ENCODE assay signal across 8 cellular contexts in the genomic region with DNA sequence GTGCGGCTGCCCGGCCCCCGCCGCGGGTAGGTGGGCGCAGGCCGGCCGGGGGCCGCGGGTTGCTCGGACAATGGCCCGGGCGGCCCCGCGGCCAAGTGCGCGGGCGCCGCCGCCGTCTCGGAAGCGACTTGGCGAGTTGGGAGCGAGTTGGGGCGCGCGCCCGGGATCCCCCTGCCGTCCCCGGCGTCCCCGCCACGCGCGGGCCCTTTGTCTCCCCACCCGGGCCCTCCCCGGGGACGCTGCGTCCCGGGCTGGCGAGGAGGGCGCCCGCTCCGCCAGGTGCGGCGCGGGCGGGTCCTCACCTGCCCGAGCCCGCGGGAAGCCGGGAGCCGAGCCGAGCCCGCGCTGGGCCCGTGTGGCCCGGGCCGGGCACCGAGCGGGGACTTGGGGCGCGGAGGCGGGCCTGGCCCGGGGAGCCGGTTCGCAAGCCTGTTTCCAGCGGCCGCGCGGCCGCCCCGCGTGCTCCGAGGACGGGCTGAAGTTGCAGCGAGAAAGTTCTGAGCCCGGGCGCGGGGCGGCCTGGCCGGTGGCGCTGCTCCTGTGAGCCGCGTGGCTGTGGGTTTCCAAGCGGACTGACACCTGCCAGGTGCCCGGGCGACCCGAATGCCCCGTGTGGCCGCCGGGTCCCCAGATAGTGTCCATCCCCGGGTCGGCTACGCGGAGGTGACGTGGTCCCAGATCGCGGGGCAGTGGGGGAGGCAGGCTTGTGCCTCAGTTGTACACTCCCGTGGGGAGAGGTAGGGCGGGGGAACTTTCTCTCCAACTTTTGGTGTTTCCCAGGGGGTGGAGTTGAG. TPM values are rescaled to one million over a fixed set of nuclear protein-coding genes. Genes with fewer than 3 reads are reported as not detected.
DNase-seq lines count a peak whose midpoint lies in the region; ATAC-seq, FAIRE-seq and TF ChIP-seq lines count a peak whose summit lies in the region.

No MANE protein-coding gene starts in this region.

- CTCF ChIA-PET in HepG2 (lab: Yijun Ruan, JAX; ENCODE audit: low intra/inter-chr PET ratio, low total read pairs): no interaction called here

- no peak for FAIRE-seq in HepG2 (lab: Jason Lieb, UNC)

- H3K4me1 ChIP-seq in HepG2 (ENCODE audit: insufficient read depth, low read length) (peaks cover 68% of the 10 kb centered on the region), thoracic aorta (ENCODE audit: control insufficient read depth in 1 of 2, low read depth in 2 of 2) (peaks cover 21 to 47% of the 10 kb centered on the region in 2 donors)

- H3K36me3 ChIP-seq in MG63 (no peaks in the 10 kb centered on the region), HepG2 (replicated peaks in 1 of 2; ENCODE audit: control insufficient read depth in 1 of 2, insufficient read depth in 2 of 2, low read length in 2 of 2) (no peaks in the 10 kb centered on the region), thoracic aorta (no peaks in the 10 kb centered on the region)

- 0% methylated on average over 2 of the region's 102 CpGs for WGBS in HepG2 (ENCODE audit: low lambda C conversion rate)

- H2AFZ ChIP-seq in HepG2 (ENCODE audit: low read length): no peak overlapping the region

- H3K9ac ChIP-seq in HepG2 (ENCODE audit: insufficient read depth, low read depth, low read length): peak overlapping the region; percentile 96

- ATAC-seq in HepG2 (no peak), thoracic aorta (ENCODE audit: insufficient number of reproducible peaks, low FRiP score, low read depth) (no peak), GM18870 (IDR thresholded peaks at IDR 0.05; ENCODE audit: unreplicated experiment) (no peak), HG02970 (IDR thresholded peaks at IDR 0.05; ENCODE audit: low FRiP score, unreplicated experiment) (no peak), GM21619 (IDR thresholded peaks at IDR 0.05; ENCODE audit: unreplicated experiment) (no peak)

- POLR2A ChIA-PET in HepG2 (lab: Yijun Ruan, JAX): interaction anchor here (0.7 to 5.9 kb wide), 8 partner anchors 9 to 147 kb away, joined by 3 to 209 read pairs (median 32); a partner anchor contains a TSS

- peak overlapping the region; percentile 86 for H3K4me2 ChIP-seq in HepG2 (ENCODE audit: low read depth, low read length)

- DNase-seq in MG63 (peak; percentile 32), T47D (ENCODE audit: low read depth in 1 of 2, low spot score in 1 of 2) (peak; percentile 51 to 78), HepG2 (ENCODE audit: low spot score) (no peak), thoracic aorta (ENCODE audit: low spot score) (no peak)

- H3K4me3 ChIP-seq in GM08714 (ENCODE audit: low read length) (peak overlapping the region; percentile 77), MG63 (peak overlapping the region; percentile 71), HepG2 (replicated peaks in 1 of 3; ENCODE audit: insufficient read depth in 1 of 3, low read depth in 2 of 3, low read length in 3 of 3) (peak overlapping the region; percentile 89 to 98 (median 95)), thoracic aorta (peak overlapping the region; percentile 93)

- TF ChIP-seq CTCF in HepG2 (CRISPR knock-in tag; IDR thresholded peaks at IDR 0.05): no peak
- no peak for TF ChIP-seq CTCF in thoracic aorta (IDR thresholded peaks at IDR 0.05)

- BruUV-seq in HepG2 (replicated peaks; lab: Mats Ljungman, UMichigan): no TSS peak

- TF ChIP-seq EP300 in HepG2 (IDR thresholded peaks at IDR 0.05; ENCODE audit: low read depth in 2 of 2, low read length in 2 of 2): no peak
- no peak for TF ChIP-seq EP300 in HepG2 (CRISPR knock-in tag; IDR thresholded peaks at IDR 0.05; ENCODE audit: borderline replicate concordance)

- peak in 1 of 2 experiments; percentile 41; a peak in 2 of 4 replicates for TF ChIP-seq POLR2A in HepG2 (IDR thresholded peaks at IDR 0.05; ENCODE audit: insufficient read depth in 1 of 2, low read depth in 2 of 2, low read length in 2 of 2)

- in situ Hi-C loops in T47D (cut with HindIII; ENCODE audit: low pct_unique_long_range_greater_than_20kb, low sequenced_read_pairs): no loop called here
- in situ Hi-C loops in HepG2 (cut with HindIII; ENCODE audit: extremely low pct_ligation_motif_present, low pct_unique_long_range_greater_than_20kb): no loop called here

- H3K27ac ChIP-seq in HepG2 (ENCODE audit: extremely low read length, insufficient read depth, low read length) (peak overlapping the region; percentile 91), thoracic aorta (peak overlapping the region; percentile 87 to 92)

- H3K27me3 ChIP-seq in MG63 (no peaks in the 10 kb centered on the region), HepG2 (ENCODE audit: control insufficient read depth in 1 of 2, insufficient read depth in 2 of 2, low read length in 2 of 2) (no peaks in the 10 kb centered on the region; a peak in 1 of 5 replicates), thoracic aorta (replicated peaks; ENCODE audit: insufficient read depth) (no peaks in the 10 kb centered on the region)

- intact Hi-C loops in HepG2 (cut with micrococcal nuclease; ENCODE audit: unreplicated experiment): no loop called here

- H3K9me3 ChIP-seq in MG63 (no peaks in the 10 kb centered on the region), HepG2 (ENCODE audit: low read length) (no peaks in the 10 kb centered on the region), thoracic aorta (no peaks in the 10 kb centered on the region)

- H3K79me2 ChIP-seq in HepG2 (ENCODE audit: insufficient read depth, low read length): peaks cover 50% of the 10 kb centered on the region

- TF ChIP-seq RAD21 in HepG2 (CRISPR knock-in tag; IDR thresholded peaks at IDR 0.05): no peak

- H4K20me1 ChIP-seq in HepG2 (ENCODE audit: insufficient read depth, low read length): peaks cover 26% of the 10 kb centered on the region

TF ChIP-seq in HepG2, 621 proteins besides CTCF, POLR2A, EP300 and RAD21 (continues in another document):
- TF ChIP-seq GABPB1 (CRISPR knock-in tag; IDR thresholded peaks at IDR 0.05) (peak; percentile 14; the same call in 1 of the 2 replicates), ZBTB20 (CRISPR knock-in tag; IDR thresholded peaks at IDR 0.05; ENCODE audit: borderline replicate concordance, low read depth) (peak; percentile 23; the same call in 1 of the 2 replicates), ZNF775 (CRISPR knock-in tag; IDR thresholded peaks at IDR 0.05; ENCODE audit: borderline replicate concordance) (0 out of 2 replicates have a peak, but pooled peaks have one; percentile 10), ZNF878 (CRISPR knock-in tag; IDR thresholded peaks at IDR 0.05) (no peak), ZNF230 (CRISPR knock-in tag; IDR thresholded peaks at IDR 0.05) (0 out of 2 replicates have a peak, but pooled peaks have one; percentile 4), ZNF546 (CRISPR knock-in tag; conservative IDR thresholded peaks at IDR 0.05) (no peak)

RNA-seq across cellular contexts. Expression of a gene that starts 0.6 kb away (rescaled TPM):
- 16.9 and 23.5 TPM in 2 replicates for total RNA-seq in MG63 (2014; rRNA removed; shearing (Covaris generic); ENCODE audit: low replicate concordance)
- total RNA-seq in HepG2 (2016; rRNA removed; fragmentation: Illumina TruSeq; extraction: Trizol): 23.6 and 40.4 TPM in 2 replicates
- 19.7 and 22.6 TPM in 2 replicates for total RNA-seq in HepG2 (2016; cell fraction: cytosol; rRNA removed; fragmentation: Illumina TruSeq; extraction: Trizol; ENCODE audit: low read depth)
- total RNA-seq in HepG2 (2016; cell fraction: insoluble cytoplasmic fraction; rRNA removed; fragmentation: Illumina TruSeq; extraction: Trizol): 17.6 and 41.1 TPM in 2 replicates
- total RNA-seq in HepG2 (2016; cell fraction: membrane; rRNA removed; fragmentation: Illumina TruSeq; extraction: Trizol): 27.9 and 29.7 TPM in 2 replicates
- total RNA-seq in HepG2 (2016; cell fraction: nucleus; rRNA removed; fragmentation: Illumina TruSeq; extraction: Trizol): 50.9 and 60.6 TPM in 2 replicates
- 64.0 and 83.4 TPM in 2 replicates for polyA plus RNA-seq in HepG2 (2011; rRNA removed)
- 37.9 and 59.3 TPM in 2 replicates for polyA plus RNA-seq in HepG2 (2011; cell fraction: cytosol; rRNA removed)
- polyA plus RNA-seq in HepG2 (2011; cell fraction: nucleus; rRNA removed): 131 and 158 TPM in 2 replicates
- 80.7 and 119 TPM in 2 replicates for polyA plus RNA-seq in HepG2 (2012)
- polyA plus RNA-seq in HepG2 (2016; cell fraction: cytosol; fragmentation: Illumina TruSeq; extraction: Trizol; ENCODE audit: low read depth): 10.8 and 12.1 TPM in 2 replicates
- 25.6 and 36.8 TPM in 2 replicates for polyA plus RNA-seq in HepG2 (2016; cell fraction: insoluble cytoplasmic fraction; fragmentation: Illumina TruSeq; extraction: Trizol; ENCODE audit: low read depth)
- polyA plus RNA-seq in HepG2 (2016; cell fraction: membrane; fragmentation: Illumina TruSeq; extraction: Trizol; ENCODE audit: low read depth): 20.7 and 25.9 TPM in 2 replicates
- polyA plus RNA-seq in HepG2 (2016; cell fraction: nucleus; fragmentation: Illumina TruSeq; extraction: Trizol; ENCODE audit: insufficient read depth, low read depth): 130 and 133 TPM in 2 replicates
- polyA minus RNA-seq in HepG2 (2011; rRNA and poly(A)+ RNA removed; ENCODE audit: low replicate concordance): 49.7 and 219 TPM in 2 replicates
- polyA minus RNA-seq in HepG2 (2011; cell fraction: cytosol; rRNA and poly(A)+ RNA removed): 75.4 and 75.5 TPM in 2 replicates
- 58.3 and 59.0 TPM in 2 replicates for polyA minus RNA-seq in HepG2 (2011; cell fraction: nucleus; rRNA and poly(A)+ RNA removed)
- total RNA-seq in thoracic aorta: 10 to 100 TPM; 67.2 to 99.1 TPM

RNA-seq across cellular contexts. Expression of a gene that starts 41.2 kb away (rescaled TPM):
- total RNA-seq in MG63 (2014; rRNA removed; shearing (Covaris generic); ENCODE audit: low replicate concordance): 26.3 and 30.3 TPM in 2 replicates
- 50.8 and 55.5 TPM in 2 replicates for total RNA-seq in HepG2 (2016; rRNA removed; fragmentation: Illumina TruSeq; extraction: Trizol)
- total RNA-seq in HepG2 (2016; cell fraction: cytosol; rRNA removed; fragmentation: Illumina TruSeq; extraction: Trizol; ENCODE audit: low read depth): 110 and 141 TPM in 2 replicates
- 53.9 and 57.2 TPM in 2 replicates for total RNA-seq in HepG2 (2016; cell fraction: insoluble cytoplasmic fraction; rRNA removed; fragmentation: Illumina TruSeq; extraction: Trizol)
- 100.0 and 131 TPM in 2 replicates for total RNA-seq in HepG2 (2016; cell fraction: membrane; rRNA removed; fragmentation: Illumina TruSeq; extraction: Trizol)
- 32.7 and 33.6 TPM in 2 replicates for total RNA-seq in HepG2 (2016; cell fraction: nucleus; rRNA removed; fragmentation: Illumina TruSeq; extraction: Trizol)
- polyA plus RNA-seq in HepG2 (2011; rRNA removed): 52.9 and 62.4 TPM in 2 replicates
- 58.4 and 70.2 TPM in 2 replicates for polyA plus RNA-seq in HepG2 (2011; cell fraction: cytosol; rRNA removed)
- polyA plus RNA-seq in HepG2 (2011; cell fraction: nucleus; rRNA removed): 58.8 and 59.2 TPM in 2 replicates
- polyA plus RNA-seq in HepG2 (2012): 50.8 and 63.8 TPM in 2 replicates
- 122 and 158 TPM in 2 replicates for polyA plus RNA-seq in HepG2 (2016; cell fraction: cytosol; fragmentation: Illumina TruSeq; extraction: Trizol; ENCODE audit: low read depth)
- polyA plus RNA-seq in HepG2 (2016; cell fraction: insoluble cytoplasmic fraction; fragmentation: Illumina TruSeq; extraction: Trizol; ENCODE audit: low read depth): 61.2 and 70.0 TPM in 2 replicates
- polyA plus RNA-seq in HepG2 (2016; cell fraction: membrane; fragmentation: Illumina TruSeq; extraction: Trizol; ENCODE audit: low read depth): 97.9 and 125 TPM in 2 replicates
- 71.8 and 76.2 TPM in 2 replicates for polyA plus RNA-seq in HepG2 (2016; cell fraction: nucleus; fragmentation: Illumina TruSeq; extraction: Trizol; ENCODE audit: insufficient read depth, low read depth)
- polyA minus RNA-seq in HepG2 (2011; rRNA and poly(A)+ RNA removed; ENCODE audit: low replicate concordance): 53.9 and 60.5 TPM in 2 replicates
- 26.4 and 31.4 TPM in 2 replicates for polyA minus RNA-seq in HepG2 (2011; cell fraction: cytosol; rRNA and poly(A)+ RNA removed)
- polyA minus RNA-seq in HepG2 (2011; cell fraction: nucleus; rRNA and poly(A)+ RNA removed): 19.3 and 23.5 TPM in 2 replicates
- total RNA-seq in thoracic aorta: 10 to 100 TPM; 37.9 to 63.0 TPM

Comparison
In these comparisons a context has a peak if more than half of its experiments do, and no peak if none do; other contexts are left out.
1. DNase-seq: peak in MG63 (single experiment) and T47D (2 of 2); none in HepG2 (single experiment) and thoracic aorta (single experiment).
2. Peak in every context shown above with its lines, with median percentiles within 50 percentile points of each other: H3K4me3 ChIP-seq.